ENCODE assay signal across 1 cellular context in genomic region chr12:93002278-93003054, GRCh38.
TF ChIP-seq lines count a peak whose summit lies in the region.

No MANE protein-coding gene starts in this region.

TF ChIP-seq in K562, 482 proteins besides CTCF, POLR2A, EP300 and RAD21 (continued from another document and continues in another):
- TF ChIP-seq RERE (CRISPR knock-in tag; IDR thresholded peaks at IDR 0.05; ENCODE audit: borderline replicate concordance) (no peak), ZBTB34 (CRISPR knock-in tag; IDR thresholded peaks at IDR 0.05) (no peak), ZNF584 (CRISPR knock-in tag; IDR thresholded peaks at IDR 0.05; ENCODE audit: low read depth) (no peak), YY1 (IDR thresholded peaks at IDR 0.05; ENCODE audit: borderline replicate concordance in 1 of 3, control insufficient read depth in 1 of 3, extremely low read depth in 1 of 3, insufficient read depth in 3 of 3, insufficient read length in 1 of 3, insufficient replicate concordance in 2 of 3, low read depth in 1 of 3, low read length in 2 of 3) (no peak), SMARCA4 (IDR thresholded peaks at IDR 0.05) (peak; percentile 76), THAP7 (CRISPR knock-in tag; IDR thresholded peaks at IDR 0.05) (no peak), NR0B1 (IDR thresholded peaks at IDR 0.05; ENCODE audit: partially characterized antibody) (no peak), FOSL1 (tag; conservative IDR thresholded peaks at IDR 0.05) (peak; percentile 44; the same call in 1 of the 2 replicates), RBM15 (IDR thresholded peaks at IDR 0.05; ENCODE audit: insufficient read depth, low read length) (no peak), BCOR (IDR thresholded peaks at IDR 0.05) (no peak), EZH2 (IDR thresholded peaks at IDR 0.05; ENCODE audit: borderline replicate concordance, low read depth, low read length) (no peak), NCOA1 (IDR thresholded peaks at IDR 0.05; ENCODE audit: low read depth) (no peak), ZNF232 (CRISPR knock-in tag; IDR thresholded peaks at IDR 0.05) (no peak), RBM22 (IDR thresholded peaks at IDR 0.05; ENCODE audit: low read depth, low read length, poor library complexity, severe bottlenecking) (no peak), SETDB1 (IDR thresholded peaks at IDR 0.05; ENCODE audit: low read length) (no peak), TEAD4 (IDR thresholded peaks at IDR 0.05; ENCODE audit: low read length) (peak; percentile 75), TEAD4 (CRISPR knock-in tag; IDR thresholded peaks at IDR 0.05; ENCODE audit: borderline replicate concordance) (no peak), ZNF766 (CRISPR knock-in tag; conservative IDR thresholded peaks at IDR 0.05) (no peak), ZFP36 (IDR thresholded peaks at IDR 0.05; ENCODE audit: low read depth, low read length, partially characterized antibody) (no peak), SNIP1 (IDR thresholded peaks at IDR 0.05; ENCODE audit: low read depth) (no peak), MAFK (IDR thresholded peaks at IDR 0.05; ENCODE audit: low read length) (0 out of 2 replicates have a peak, but pooled peaks have one; percentile 29), LEF1 (IDR thresholded peaks at IDR 0.05) (no peak), SRSF9 (IDR thresholded peaks at IDR 0.05; ENCODE audit: borderline replicate concordance, low read depth, low read length) (no peak), GTF2F1 (IDR thresholded peaks at IDR 0.05; ENCODE audit: low read depth, low read length) (no peak), ADNP (tag; IDR thresholded peaks at IDR 0.05) (peak; percentile 48; the same call in 1 of the 2 replicates), ZNF24 (IDR thresholded peaks at IDR 0.05) (no peak), ZNF239 (CRISPR knock-in tag; IDR thresholded peaks at IDR 0.05) (no peak), SREBF1 (IDR thresholded peaks at IDR 0.05; ENCODE audit: borderline replicate concordance, low read depth, low read length) (no peak), GTF2E2 (tag; IDR thresholded peaks at IDR 0.05) (no peak), TAF9B (IDR thresholded peaks at IDR 0.05; ENCODE audit: partially characterized antibody) (no peak), SMAD2 (IDR thresholded peaks at IDR 0.05; ENCODE audit: low read depth, low read length) (no peak), NR2C2 (CRISPR knock-in tag; IDR thresholded peaks at IDR 0.05) (no peak), NR2C2 (tag; IDR thresholded peaks at IDR 0.05) (no peak), ZNF778 (CRISPR knock-in tag; IDR thresholded peaks at IDR 0.05) (no peak), RAD51 (IDR thresholded peaks at IDR 0.05; ENCODE audit: borderline replicate concordance, low read depth) (no peak), JUN (IDR thresholded peaks at IDR 0.05; ENCODE audit: borderline replicate concordance, low read depth, low read length) (0 out of 2 replicates have a peak, but pooled peaks have one; percentile 5), JUN (CRISPR knock-in tag; IDR thresholded peaks at IDR 0.05; ENCODE audit: borderline replicate concordance) (no peak), USF2 (CRISPR knock-in tag; IDR thresholded peaks at IDR 0.05) (no peak), ZNF274 (IDR thresholded peaks at IDR 0.05; ENCODE audit: borderline replicate concordance, low read depth, low read length) (no peak), LCOR (CRISPR knock-in tag; IDR thresholded peaks at IDR 0.05) (0 out of 2 replicates have a peak, but pooled peaks have one; percentile 48), ETV1 (tag; conservative IDR thresholded peaks at IDR 0.05; ENCODE audit: low read depth) (no peak), TSC22D4 (tag; IDR thresholded peaks at IDR 0.05) (no peak), MTA2 (IDR thresholded peaks at IDR 0.05; ENCODE audit: low read depth) (0 out of 2 replicates have a peak, but pooled peaks have one; percentile 25), CUX1 (CRISPR knock-in tag; IDR thresholded peaks at IDR 0.05) (no peak), ZEB2 (IDR thresholded peaks at IDR 0.05) (no peak), ZNF592 (IDR thresholded peaks at IDR 0.05) (no peak), HMG20B (CRISPR knock-in tag; IDR thresholded peaks at IDR 0.05) (no peak), SREBF2 (CRISPR knock-in tag; IDR thresholded peaks at IDR 0.05) (no peak), SOX6 (IDR thresholded peaks at IDR 0.05) (peak; percentile 100), ZNF146 (CRISPR knock-in tag; IDR thresholded peaks at IDR 0.05; ENCODE audit: unreplicated experiment) (no peak), JUNB (CRISPR knock-in tag; conservative IDR thresholded peaks at IDR 0.05) (no peak)
